Comparison of ENCODE assay signal across 14 cellular contexts in the genomic region with DNA sequence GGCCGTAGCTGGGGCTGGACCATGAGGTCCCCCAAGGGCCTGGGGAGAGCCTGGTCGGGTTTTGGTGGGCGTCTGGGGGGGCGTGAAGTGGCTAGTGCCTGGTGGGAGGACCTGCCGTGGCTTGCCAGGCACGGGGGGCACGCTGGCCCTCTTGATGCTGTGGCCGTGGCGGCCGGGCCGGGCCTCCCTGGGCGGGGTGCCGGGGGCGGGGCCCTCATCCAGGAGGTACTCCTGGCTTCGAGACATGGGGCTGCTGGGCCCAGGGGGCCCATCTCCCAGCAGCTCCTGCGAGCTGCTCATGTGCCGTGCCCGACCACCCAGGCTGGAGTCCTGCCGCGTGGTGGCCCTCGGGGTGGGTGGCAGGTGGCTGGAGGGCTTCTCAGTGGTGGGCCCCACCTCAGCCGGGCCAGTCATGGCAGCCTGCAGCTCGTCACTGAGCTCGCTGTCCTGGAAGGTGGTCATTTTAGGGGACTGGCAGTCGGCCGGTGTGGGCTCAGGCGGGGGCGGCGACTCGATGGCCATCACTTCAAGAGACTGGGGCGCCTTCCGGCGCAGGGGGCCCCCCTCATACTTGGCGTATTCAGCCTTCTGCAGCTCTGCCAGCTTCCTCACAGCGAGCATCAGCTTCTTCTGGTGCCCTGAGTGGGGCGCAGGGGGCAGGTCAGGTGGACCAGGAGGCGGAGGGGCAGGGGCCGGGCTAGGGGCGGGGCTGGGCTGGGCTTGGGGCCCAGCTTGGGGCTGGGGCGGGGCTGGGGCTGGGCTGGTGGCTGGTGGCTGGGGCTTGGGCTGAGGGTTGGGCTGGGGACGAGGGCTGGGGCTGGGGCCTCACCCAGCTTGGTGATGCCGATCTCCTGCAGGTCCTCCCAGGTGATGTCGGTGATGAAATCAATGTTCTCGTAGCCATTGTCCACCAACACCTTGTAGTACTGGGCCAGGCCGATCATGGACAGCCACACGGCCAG. TPM values are rescaled to one million over a fixed set of nuclear protein-coding genes. Genes with fewer than 3 reads are reported as not detected.
"Had no signal": no experiment of that assay in that cellular context is flagged by ENCODE, and none has a peak within 500 bp of the region (broad histone marks: within the 10 kb centered on the region; RNA-seq: fewer than 3 reads in every experiment).

No MANE protein-coding gene starts in this region.

- DNase-seq: activated CD4-positive, alpha-beta T cell treated with anti-CD3 and anti-CD28 coated beads for 1 hour; activated CD8-positive, alpha-beta memory T cell treated with anti-CD3 and anti-CD28 coated beads, Interleukin-2, amount 50 U/mL, for 4 hours; activated CD8-positive, alpha-beta T cell treated with anti-CD3 and anti-CD28 coated beads for 36 hours; activated naive CD4-positive, alpha-beta T cell; aorta; foreskin keratinocyte; left ventricle myocardium inferior; nephron progenitor cell; spleen; stimulated activated CD4-positive, alpha-beta T cell treated with anti-CD3 and anti-CD28 coated beads, Interleukin-1b, Interleukin-23, amount 100 ng/mL, for 48 hours; tibial artery; uterus had no signal

- H3K27me3 ChIP-seq: spleen, uterus had no signal

- H3K4me3 ChIP-seq: left ventricle myocardium inferior, spleen, tibial artery, uterus had no signal

- H3K36me3 ChIP-seq: uterus had no signal

- H3K27ac ChIP-seq: foreskin keratinocyte, left ventricle myocardium inferior, spleen, tibial artery, uterus had no signal

- ATAC-seq: activated CD8-positive, alpha-beta T cell treated with anti-CD3 and anti-CD28 coated beads for 36 hours; foreskin keratinocyte; sciatic nerve; stimulated activated memory B cell treated with anti-CD40 and anti-IgM and Interleukin-4, amounts not matched to agents 10 μg/mL and 1 μg/mL and 100 μg/mL, for 72 hours had no signal

- H3K4me1 ChIP-seq: foreskin keratinocyte, left ventricle myocardium inferior, uterus had no signal

- H3K9me3 ChIP-seq: left ventricle myocardium inferior, tibial artery, uterus had no signal

RNA-seq across cellular contexts. Expression of a gene that starts 15.2 kb away (rescaled TPM):
- total RNA-seq: spleen had no signal
